In genomic region chr1:152214911-152215310, GRCh38 we compare ENCODE assay signal across 15 cellular contexts. TPM values are rescaled to one million over a fixed set of nuclear protein-coding genes. Genes with fewer than 3 reads are reported as not detected.
"Had no signal": no experiment of that assay in that cellular context is flagged by ENCODE, and none has a peak within 500 bp of the region (broad histone marks: within the 10 kb centered on the region; RNA-seq: fewer than 3 reads in every experiment).

No MANE protein-coding gene starts in this region.

RNA-seq across cellular contexts. Expression of gene HRNR, which starts 9.1 kb away (rescaled TPM):
- total RNA-seq: activated B cell treated with CpG ODN at 0.5 μM for 24 hours; activated CD4-positive, alpha-beta memory T cell treated with anti-CD3 and anti-CD28 coated beads for 36 hours; activated CD4-positive, alpha-beta T cell treated with anti-CD3 and anti-CD28 coated beads, Interleukin-2, amount 10 ng/mL, durations not matched to agents 24 days and 14 days; activated CD8-positive, alpha-beta memory T cell treated with anti-CD3 and anti-CD28 coated beads for 36 hours; activated CD8-positive, alpha-beta T cell treated with anti-CD3 and anti-CD28 coated beads for 36 hours; activated naive CD4-positive, alpha-beta T cell treated with anti-CD3 and anti-CD28 coated beads for 36 hours; activated naive CD4-positive, alpha-beta T cell treated with anti-CD3 and anti-CD28 coated beads, Interleukin-2, amount 50 U/mL, for 72 hours; activated naive CD8-positive, alpha-beta T cell treated with anti-CD3 and anti-CD28 coated beads for 36 hours; activated T-cell treated with anti-CD3 and anti-CD28 coated beads, Interleukin-2, amount 50 U/mL, for 4 hours; activated T-cell treated with anti-CD3 and anti-CD28 coated beads, Interleukin-2, amount 50 U/mL, for 72 hours; activated T-helper 1 cell treated with anti-CD3 and anti-CD28 coated beads, Interleukin-12 subunit alpha, Interleukin-12 subunit beta, Interleukin-2, Interleukin-4 antibody, amounts not matched to agents 30 ng/mL and 10 ng/mL and 1 ng/mL, durations not matched to agents 14 hours and 24 hours and 36 hours; activated T-helper 17 cell treated with anti-CD3 and anti-CD28 coated beads, Interleukin-2, amount 50 U/mL, for 72 hours; adrenal gland; ascending aorta; cardiac muscle cell had no signal
- polyA plus RNA-seq: cardiac muscle cell had no signal

RNA-seq across cellular contexts. Expression of gene RPTN, which starts 55.9 kb away (rescaled TPM):
- total RNA-seq: activated B cell treated with CpG ODN at 0.5 μM for 24 hours; activated CD4-positive, alpha-beta memory T cell treated with anti-CD3 and anti-CD28 coated beads for 36 hours; activated CD4-positive, alpha-beta T cell treated with anti-CD3 and anti-CD28 coated beads, Interleukin-2, amount 10 ng/mL, durations not matched to agents 24 days and 14 days; activated CD8-positive, alpha-beta memory T cell treated with anti-CD3 and anti-CD28 coated beads for 36 hours; activated CD8-positive, alpha-beta T cell treated with anti-CD3 and anti-CD28 coated beads for 36 hours; activated naive CD4-positive, alpha-beta T cell treated with anti-CD3 and anti-CD28 coated beads for 36 hours; activated naive CD4-positive, alpha-beta T cell treated with anti-CD3 and anti-CD28 coated beads, Interleukin-2, amount 50 U/mL, for 72 hours; activated naive CD8-positive, alpha-beta T cell treated with anti-CD3 and anti-CD28 coated beads for 36 hours; activated T-cell treated with anti-CD3 and anti-CD28 coated beads, Interleukin-2, amount 50 U/mL, for 4 hours; activated T-cell treated with anti-CD3 and anti-CD28 coated beads, Interleukin-2, amount 50 U/mL, for 72 hours; activated T-helper 1 cell treated with anti-CD3 and anti-CD28 coated beads, Interleukin-12 subunit alpha, Interleukin-12 subunit beta, Interleukin-2, Interleukin-4 antibody, amounts not matched to agents 30 ng/mL and 10 ng/mL and 1 ng/mL, durations not matched to agents 14 hours and 24 hours and 36 hours; activated T-helper 17 cell treated with anti-CD3 and anti-CD28 coated beads, Interleukin-2, amount 50 U/mL, for 72 hours; adrenal gland; ascending aorta; cardiac muscle cell had no signal
- polyA plus RNA-seq: adrenal gland, cardiac muscle cell had no signal
